Comparison of ENCODE assay signal across 22 cellular contexts in genomic region chr18:59127047-59127446, GRCh38.
"Had no signal": no experiment of that assay in that cellular context is flagged by ENCODE, and none has a peak within 500 bp of the region (broad histone marks: within the 10 kb centered on the region; RNA-seq: fewer than 3 reads in every experiment).

No MANE protein-coding gene starts in this region.

- H3K27me3 ChIP-seq: upper lobe of left lung had no signal

- H3K36me3 ChIP-seq: breast epithelium, esophagus squamous epithelium, sigmoid colon, suprapubic skin, upper lobe of left lung had no signal

- DNase-seq: activated CD4-positive, alpha-beta memory T cell treated with anti-CD3 and anti-CD28 coated beads for 36 hours; activated CD4-positive, CD25-positive, alpha-beta regulatory T cell treated with anti-CD3 and anti-CD28 coated beads, Interleukin-2, amount 50 U/mL, for 72 hours; activated gamma-delta T cell treated with Interleukin-2 at 50 U/mL for 16 hours; activated naive CD8-positive, alpha-beta T cell treated with anti-CD3 and anti-CD28 coated beads, Interleukin-2, amount 10 ng/mL, durations not matched to agents 7 days and 5 days; activated T-cell treated with anti-CD3 and anti-CD28 coated beads, Interleukin-2, amount 50 U/mL, for 48 hours; aorta; dorsolateral prefrontal cortex; esophagus squamous epithelium; foreskin fibroblast; glutamatergic neuron; mammary epithelial cell; psoas muscle; sigmoid colon; stimulated activated CD4-positive, alpha-beta T cell treated with anti-CD3 and anti-CD28 coated beads, Interleukin-12 subunit alpha, Interleukin-12 subunit beta, amount 100 ng/mL, for 4 hours; stimulated activated CD4-positive, alpha-beta T cell treated with anti-CD3 and anti-CD28 coated beads, Interleukin-2, amount 100 ng/mL, for 48 hours; stimulated activated naive CD4-positive, alpha-beta T cell treated with Interleukin-2 at 50 U/mL for 16 hours; upper lobe of left lung had no signal

- H3K4me1 ChIP-seq: breast epithelium, esophagus squamous epithelium, psoas muscle, sigmoid colon, suprapubic skin, upper lobe of left lung had no signal

- H3K4me1 Mint-ChIP-seq: activated naive CD8-positive, alpha-beta T cell treated with anti-CD3 and anti-CD28 coated beads, Interleukin-2, amount 10 ng/mL, durations not matched to agents 7 days and 5 days; nephron had no signal

- H3K9me3 ChIP-seq: breast epithelium, esophagus squamous epithelium, psoas muscle, sigmoid colon, suprapubic skin, upper lobe of left lung had no signal

- H3K27ac ChIP-seq: breast epithelium, dorsolateral prefrontal cortex, esophagus squamous epithelium, psoas muscle, sigmoid colon, suprapubic skin, upper lobe of left lung had no signal

- H3K4me3 ChIP-seq: breast epithelium, dorsolateral prefrontal cortex, esophagus squamous epithelium, psoas muscle, sigmoid colon, suprapubic skin, upper lobe of left lung had no signal

- H3K27ac Mint-ChIP-seq: activated CD4-positive, alpha-beta memory T cell treated with anti-CD3 and anti-CD28 coated beads for 36 hours; activated naive CD8-positive, alpha-beta T cell treated with anti-CD3 and anti-CD28 coated beads, Interleukin-2, amount 10 ng/mL, durations not matched to agents 7 days and 5 days; nephron had no signal

- FAIRE-seq: islet of Langerhans had no signal

- ATAC-seq: left lobe of liver, psoas muscle had no signal

- H3K9me3 Mint-ChIP-seq: activated CD4-positive, alpha-beta memory T cell treated with anti-CD3 and anti-CD28 coated beads for 36 hours; activated naive CD8-positive, alpha-beta T cell treated with anti-CD3 and anti-CD28 coated beads, Interleukin-2, amount 10 ng/mL, durations not matched to agents 7 days and 5 days; nephron had no signal

- H3K36me3 Mint-ChIP-seq: activated CD4-positive, alpha-beta memory T cell treated with anti-CD3 and anti-CD28 coated beads for 36 hours; activated naive CD8-positive, alpha-beta T cell treated with anti-CD3 and anti-CD28 coated beads, Interleukin-2, amount 10 ng/mL, durations not matched to agents 7 days and 5 days had no signal

- H3K4me3 Mint-ChIP-seq: activated CD4-positive, alpha-beta memory T cell treated with anti-CD3 and anti-CD28 coated beads for 36 hours; activated naive CD8-positive, alpha-beta T cell treated with anti-CD3 and anti-CD28 coated beads, Interleukin-2, amount 10 ng/mL, durations not matched to agents 7 days and 5 days; nephron had no signal
